8 cellular contexts compared by ENCODE assay signal in the genomic region with DNA sequence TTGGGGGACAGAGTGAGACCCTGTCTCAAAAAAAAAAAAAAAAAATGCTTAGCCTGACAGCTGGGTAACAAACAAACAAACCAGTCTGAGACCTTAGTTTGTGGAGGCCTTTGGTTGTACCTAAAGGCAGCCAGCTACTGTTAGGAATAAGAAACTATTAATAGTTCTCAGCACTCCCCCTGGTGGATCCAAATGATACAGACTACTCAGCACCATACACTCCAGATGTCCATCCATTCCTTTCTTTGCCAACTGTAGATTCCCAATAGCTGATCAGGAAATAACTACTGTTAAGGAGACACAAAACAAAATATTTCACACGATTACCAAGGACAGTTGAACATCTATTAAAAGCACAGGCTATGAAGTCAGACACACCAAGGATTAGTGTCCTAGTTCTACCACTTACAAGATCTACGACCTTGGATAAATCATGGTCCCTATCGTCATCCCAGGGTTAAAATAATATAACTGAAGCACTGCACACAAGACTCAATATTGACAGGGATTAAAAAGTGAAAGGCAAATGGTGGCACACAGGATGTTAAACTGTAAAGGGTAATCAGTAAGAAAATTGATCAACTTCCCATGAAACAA. TPM values are rescaled to one million over a fixed set of nuclear protein-coding genes. Genes with fewer than 3 reads are reported as not detected.
DNase-seq lines count a peak whose midpoint lies in the region; ATAC-seq and TF ChIP-seq lines count a peak whose summit lies in the region.

No MANE protein-coding gene starts in this region.

- peak; percentile 37 to 70 (median 64) for TF ChIP-seq CTCF in body of pancreas (IDR thresholded peaks at IDR 0.05)
- TF ChIP-seq CTCF in kidney epithelial cell (IDR thresholded peaks at IDR 0.05; ENCODE audit: insufficient read depth, low read length, poor library complexity, severe bottlenecking), result peak; percentile 63
- peak in 4 of 6 experiments; percentile 32 to 66 (median 42) for TF ChIP-seq CTCF in thyroid gland (IDR thresholded peaks at IDR 0.05)

- no peaks in the 10 kb centered on the region for H3K27me3 Mint-ChIP-seq in activated T-helper 2 cell treated with anti-CD3 and anti-CD28 coated beads, Interferon-gamma antibody, Interleukin-2, Interleukin-4, amounts not matched to agents 10 μg/mL and 5 μg/mL and 100 μg/mL, durations not matched to agents 14 hours and 24 hours and 36 hours (ENCODE audit: low read depth)

- H3K36me3 ChIP-seq in body of pancreas (replicated peaks in 1 of 2; ENCODE audit: insufficient read depth in 1 of 2, low read depth in 2 of 2), result peaks cover 0 to 3% of the 10 kb centered on the region in 2 donors
- no peaks in the 10 kb centered on the region for H3K36me3 ChIP-seq in kidney epithelial cell (ENCODE audit: control insufficient read depth, insufficient read depth, low read length)
- H3K36me3 ChIP-seq in thyroid gland, result peaks cover 0 to 20% of the 10 kb centered on the region in 2 donors

- H3K4me1 ChIP-seq in body of pancreas (no peaks in the 10 kb centered on the region), thyroid gland (no peaks in the 10 kb centered on the region)

- H3K9me3 ChIP-seq in body of pancreas (no peaks in the 10 kb centered on the region), thyroid gland (no peaks in the 10 kb centered on the region)

- in situ Hi-C loops in ACHN (cut with HindIII; ENCODE audit: low pct_ligation_motif_present, low pct_unique_long_range_greater_than_20kb, low sequenced_read_pairs), result no loop called here

- ATAC-seq in HG02870 (IDR thresholded peaks at IDR 0.05; ENCODE audit: unreplicated experiment) (peak; percentile 59), body of pancreas (peak; percentile 90)

- no peak overlapping the region for H3K27ac Mint-ChIP-seq in activated T-helper 2 cell treated with anti-CD3 and anti-CD28 coated beads, Interferon-gamma antibody, Interleukin-2, Interleukin-4, amounts not matched to agents 10 μg/mL and 5 μg/mL and 100 μg/mL, durations not matched to agents 14 hours and 24 hours and 36 hours

- no peaks in the 10 kb centered on the region for H3K4me1 Mint-ChIP-seq in activated T-helper 2 cell treated with anti-CD3 and anti-CD28 coated beads, Interferon-gamma antibody, Interleukin-2, Interleukin-4, amounts not matched to agents 10 μg/mL and 5 μg/mL and 100 μg/mL, durations not matched to agents 14 hours and 24 hours and 36 hours (ENCODE audit: low read depth)

- TF ChIP-seq POLR2A in body of pancreas (IDR thresholded peaks at IDR 0.05) (no peak), thyroid gland (IDR thresholded peaks at IDR 0.05) (no peak)

- H3K4me3 ChIP-seq in body of pancreas (no peak overlapping the region), kidney epithelial cell (ENCODE audit: low read depth, low read length) (no peak overlapping the region), thyroid gland (replicated peaks in 1 of 3) (no peak overlapping the region)

- H3K9me3 Mint-ChIP-seq in activated T-helper 2 cell treated with anti-CD3 and anti-CD28 coated beads, Interferon-gamma antibody, Interleukin-2, Interleukin-4, amounts not matched to agents 10 μg/mL and 5 μg/mL and 100 μg/mL, durations not matched to agents 14 hours and 24 hours and 36 hours, result no peaks in the 10 kb centered on the region

- no peak overlapping the region for H3K4me3 Mint-ChIP-seq in activated T-helper 2 cell treated with anti-CD3 and anti-CD28 coated beads, Interferon-gamma antibody, Interleukin-2, Interleukin-4, amounts not matched to agents 10 μg/mL and 5 μg/mL and 100 μg/mL, durations not matched to agents 14 hours and 24 hours and 36 hours (ENCODE audit: low read depth)

- H3K27ac ChIP-seq in body of pancreas (no peak overlapping the region), thyroid gland (no peak overlapping the region)

- H3K27me3 ChIP-seq in body of pancreas, result no peaks in the 10 kb centered on the region
- H3K27me3 ChIP-seq in kidney epithelial cell (ENCODE audit: control insufficient read depth, insufficient read depth, low read length), result no peaks in the 10 kb centered on the region
- no peaks in the 10 kb centered on the region for H3K27me3 ChIP-seq in thyroid gland

- DNase-seq in ACHN (peak; percentile 33), GM04503 (ENCODE audit: low read depth) (peak; percentile 5), NCI-H526 (lab: John Stamatoyannopoulos, UW) (peak; percentile 55 to 89), body of pancreas (peak; percentile 35 to 63 (median 58)), kidney epithelial cell (ENCODE audit: low read depth) (no peak), thyroid gland (peak in 1 of 2 donors; percentile 8)
- no peak for DNase-seq in activated T-helper 2 cell treated with anti-CD3 and anti-CD28 coated beads, Interferon-gamma antibody, Interleukin-2, Interleukin-4, amounts not matched to agents 10 μg/mL and 5 μg/mL and 100 μg/mL, durations not matched to agents 14 hours and 24 hours and 36 hours (ENCODE audit: low spot score)

- 53 to 54% methylated on average over 3 of the region's 3 CpGs for WGBS in body of pancreas, 2 donors
- WGBS in thyroid gland, 2 donors, result 76 to 78% methylated on average over 3 of the region's 3 CpGs

- intact Hi-C loops in body of pancreas (cut with DNase I), result loop anchor here (5.0 kb wide), 1 partner anchor 489 kb away; no protein-coding TSS in a partner anchor
- intact Hi-C loops in thyroid gland (cut with DNase I), result no loop called here
- intact Hi-C loops in activated T-helper 2 cell treated with anti-CD3 and anti-CD28 coated beads, Interferon-gamma antibody, Interleukin-2, Interleukin-4, amounts not matched to agents 10 μg/mL and 5 μg/mL and 100 μg/mL, durations not matched to agents 14 hours and 24 hours and 36 hours (cut with micrococcal nuclease), result loop anchor here (1.0 kb wide), 1 partner anchor 491 kb away; no protein-coding TSS in a partner anchor

- H3K36me3 Mint-ChIP-seq in activated T-helper 2 cell treated with anti-CD3 and anti-CD28 coated beads, Interferon-gamma antibody, Interleukin-2, Interleukin-4, amounts not matched to agents 10 μg/mL and 5 μg/mL and 100 μg/mL, durations not matched to agents 14 hours and 24 hours and 36 hours (ENCODE audit: low read depth), result peaks cover 25% of the 10 kb centered on the region

RNA-seq across cellular contexts. Expression of a gene that starts 17.2 kb away (rescaled TPM):
- total RNA-seq in body of pancreas (not detected), kidney epithelial cell (not detected in 2 replicates), thyroid gland (not detected)
- total RNA-seq in activated T-helper 2 cell treated with anti-CD3 and anti-CD28 coated beads, Interferon-gamma antibody, Interleukin-2, Interleukin-4, amounts not matched to agents 10 μg/mL and 5 μg/mL and 100 μg/mL, durations not matched to agents 14 hours and 24 hours and 36 hours, result not detected in 2 replicates

RNA-seq across cellular contexts. Expression of a gene that starts 23.3 kb away (rescaled TPM):
- 10 to 100 TPM in 1 of 2 donors, 1 to 10 TPM in 1; 6.9 to 10.4 TPM for total RNA-seq in body of pancreas
- total RNA-seq in kidney epithelial cell, result 19.0 and 25.2 TPM in 2 replicates
- total RNA-seq in thyroid gland, result 10 to 100 TPM; 11.3 to 14.5 (median 12.8) TPM
- 24.4 TPM in 2 replicates for total RNA-seq in activated T-helper 2 cell treated with anti-CD3 and anti-CD28 coated beads, Interferon-gamma antibody, Interleukin-2, Interleukin-4, amounts not matched to agents 10 μg/mL and 5 μg/mL and 100 μg/mL, durations not matched to agents 14 hours and 24 hours and 36 hours

Comparison
In these comparisons a context has a peak if more than half of its experiments do, and no peak if none do; other contexts are left out.
1. DNase-seq: peak in ACHN (single experiment), GM04503 (single experiment), NCI-H526 (2 of 2) and body of pancreas (4 of 4); none in kidney epithelial cell (single experiment) and activated T-helper 2 cell treated with anti-CD3 and anti-CD28 coated beads, Interferon-gamma antibody, Interleukin-2, Interleukin-4, amounts not matched to agents 10 μg/mL and 5 μg/mL and 100 μg/mL, durations not matched to agents 14 hours and 24 hours and 36 hours (single experiment).
2. Peak in every context shown above with its lines, with median percentiles within 50 percentile points of each other: CTCF ChIP-seq.